In genomic region chr3:129415378-129415777, GRCh38 we compare ENCODE assay signal across 29 cellular contexts. TPM values are rescaled to one million over a fixed set of nuclear protein-coding genes. Genes with fewer than 3 reads are reported as not detected.
"Had no signal": no experiment of that assay in that cellular context is flagged by ENCODE, and none has a peak within 500 bp of the region (broad histone marks: within the 10 kb centered on the region; RNA-seq: fewer than 3 reads in every experiment).

No MANE protein-coding gene starts in this region.

- H3K27me3 Mint-ChIP-seq: dendritic cell treated with granulocyte-macrophage colony-stimulating factor and Interleukin-4, amounts not matched to agents 40 ng/mL and 50 ng/mL, for 4 days; memory B cell; stimulated activated memory B cell treated with anti-CD40 and anti-IgM and Interleukin-4, amounts not matched to agents 10 μg/mL and 1 μg/mL and 100 μg/mL, for 72 hours; stimulated activated naive CD8-positive, alpha-beta T cell treated with anti-CD3 and anti-CD28 coated beads, Interleukin-15, Interleukin-2, amounts not matched to agents 100 ng/mL and 50 ng/mL, for 24 hours had no signal

- H3K4me3 ChIP-seq: colonic mucosa, esophagus squamous epithelium, lung, mucosa of descending colon, prostate gland, sigmoid colon, spleen, thoracic aorta, tibial nerve, vagina had no signal

- H3K27ac Mint-ChIP-seq: dendritic cell treated with granulocyte-macrophage colony-stimulating factor and Interleukin-4, amounts not matched to agents 40 ng/mL and 50 ng/mL, for 4 days; memory B cell; mesothelial cell of epicardium; natural killer cell treated with Interleukin-12 subunit alpha and Interleukin-12 subunit beta and Interleukin-15 and Interleukin-18, amount 100 ng/mL, for 72 hours; stimulated activated memory B cell treated with anti-CD40 and anti-IgM and Interleukin-4, amounts not matched to agents 10 μg/mL and 1 μg/mL and 100 μg/mL, for 72 hours; stimulated activated naive CD8-positive, alpha-beta T cell treated with anti-CD3 and anti-CD28 coated beads, Interleukin-15, Interleukin-2, amounts not matched to agents 100 ng/mL and 50 ng/mL, for 24 hours had no signal

- H3K27me3 ChIP-seq: colonic mucosa, esophagus squamous epithelium, sigmoid colon, spleen, tibial nerve, vagina had no signal

- H3K4me1 Mint-ChIP-seq: immature natural killer cell, memory B cell had no signal

- H3K36me3 Mint-ChIP-seq: immature natural killer cell; mesothelial cell of epicardium; natural killer cell treated with Interleukin-12 subunit alpha and Interleukin-12 subunit beta and Interleukin-15 and Interleukin-18, amount 100 ng/mL, for 72 hours; stimulated activated memory B cell treated with anti-CD40 and anti-IgM and Interleukin-4, amounts not matched to agents 10 μg/mL and 1 μg/mL and 100 μg/mL, for 72 hours had no signal

- H3K9me3 ChIP-seq: colonic mucosa, esophagus squamous epithelium, mucosa of descending colon, prostate gland, sigmoid colon, spleen, thoracic aorta, tibial nerve, vagina had no signal

- DNase-seq: colonic mucosa; effector CD8-positive, alpha-beta T cell; esophagus squamous epithelium; foreskin melanocyte; hypothalamus; immature natural killer cell; mucosa of descending colon; naive B cell; nucleus accumbens; right cardiac atrium; sigmoid colon; spleen; stimulated activated CD4-positive, alpha-beta T cell treated with anti-CD3 and anti-CD28 coated beads, Interleukin-4, amount 100 ng/mL, for 4 hours had no signal

- H3K36me3 ChIP-seq: colonic mucosa, esophagus squamous epithelium, prostate gland, sigmoid colon, spleen, thoracic aorta, tibial nerve, vagina had no signal

- H3K4me1 ChIP-seq: colonic mucosa, esophagus squamous epithelium, prostate gland, sigmoid colon, tibial nerve, vagina had no signal

- ATAC-seq: mucosa of descending colon; natural killer cell treated with Interleukin-12 subunit alpha and Interleukin-12 subunit beta and Interleukin-15 and Interleukin-18, amount 100 ng/mL, for 72 hours; stimulated activated memory B cell treated with anti-CD40 and anti-IgM and Interleukin-4, amounts not matched to agents 10 μg/mL and 1 μg/mL and 100 μg/mL, for 72 hours had no signal

- FAIRE-seq: endothelial cell of umbilical vein, keratinocyte had no signal

- H3K4me3 Mint-ChIP-seq: dendritic cell treated with granulocyte-macrophage colony-stimulating factor and Interleukin-4, amounts not matched to agents 40 ng/mL and 50 ng/mL, for 4 days; immature natural killer cell; memory B cell; mesothelial cell of epicardium; naive B cell; natural killer cell treated with Interleukin-12 subunit alpha and Interleukin-12 subunit beta and Interleukin-15 and Interleukin-18, amount 100 ng/mL, for 72 hours; stimulated activated memory B cell treated with anti-CD40 and anti-IgM and Interleukin-4, amounts not matched to agents 10 μg/mL and 1 μg/mL and 100 μg/mL, for 72 hours; stimulated activated naive CD8-positive, alpha-beta T cell treated with anti-CD3 and anti-CD28 coated beads, Interleukin-15, Interleukin-2, amounts not matched to agents 100 ng/mL and 50 ng/mL, for 24 hours had no signal

- H3K9me3 Mint-ChIP-seq: dendritic cell treated with granulocyte-macrophage colony-stimulating factor and Interleukin-4, amounts not matched to agents 40 ng/mL and 50 ng/mL, for 4 days; immature natural killer cell; memory B cell; mesothelial cell of epicardium; naive B cell; natural killer cell treated with Interleukin-12 subunit alpha and Interleukin-12 subunit beta and Interleukin-15 and Interleukin-18, amount 100 ng/mL, for 72 hours; stimulated activated memory B cell treated with anti-CD40 and anti-IgM and Interleukin-4, amounts not matched to agents 10 μg/mL and 1 μg/mL and 100 μg/mL, for 72 hours; stimulated activated naive CD8-positive, alpha-beta T cell treated with anti-CD3 and anti-CD28 coated beads, Interleukin-15, Interleukin-2, amounts not matched to agents 100 ng/mL and 50 ng/mL, for 24 hours had no signal

- H3K27ac ChIP-seq: colonic mucosa, esophagus squamous epithelium, prostate gland, sigmoid colon, spleen, thoracic aorta, tibial nerve, vagina had no signal

RNA-seq across cellular contexts. Expression of gene EFCAB12, which starts 13.1 kb away (rescaled TPM):
- total RNA-seq: chondrocyte, epithelial cell of proximal tubule, skeletal muscle tissue, vagina had no signal
